25 cellular contexts compared by ENCODE assay signal in genomic region chr2:38281095-38281742, GRCh38.
DNase-seq lines count a peak whose midpoint lies in the region; ATAC-seq, FAIRE-seq and TF ChIP-seq lines count a peak whose summit lies in the region.
"Had no signal": no experiment of that assay in that cellular context is flagged by ENCODE, and none has a peak within 500 bp of the region (broad histone marks: within the 10 kb centered on the region; RNA-seq: fewer than 3 reads in every experiment).

No MANE protein-coding gene starts in this region.

- H2AK5ac ChIP-seq in mesenchymal stem cell (ENCODE audit: low read length, severe bottlenecking), result peak overlapping the region; percentile 31

- BruUV-seq in HepG2 (replicated peaks; lab: Mats Ljungman, UMichigan), result no TSS peak

- H3K4ac ChIP-seq in mesenchymal stem cell (ENCODE audit: low read depth in 1 of 2, low read length in 2 of 2), result no peak overlapping the region

- H3K4me2 ChIP-seq in HepG2 (ENCODE audit: low read depth, low read length), result no peak overlapping the region
- H3K4me2 ChIP-seq in mesenchymal stem cell (ENCODE audit: low read length, poor library complexity, severe bottlenecking), result no peak overlapping the region
- H3K4me2 ChIP-seq: A549; BLaER1 treated with 17β-estradiol and CSF1 and Interleukin-3, amounts not matched to agents 10 nM and 100 nM had no signal

- no peak overlapping the region for H3K18ac ChIP-seq in mesenchymal stem cell (ENCODE audit: low read depth in 1 of 2, low read length in 2 of 2)

- no peak for TF ChIP-seq POLR2A in HepG2 (IDR thresholded peaks at IDR 0.05; ENCODE audit: insufficient read depth in 1 of 2, low read depth in 2 of 2, low read length in 2 of 2)

- POLR2A ChIA-PET in HepG2 (lab: Yijun Ruan, JAX), result no interaction called here

- H3K9ac ChIP-seq in liver (ENCODE audit: low read depth in 1 of 2, low read length in 2 of 2), result no peak overlapping the region
- H3K9ac ChIP-seq in HepG2 (ENCODE audit: insufficient read depth, low read depth, low read length), result no peak overlapping the region
- no peak overlapping the region for H3K9ac ChIP-seq in mesenchymal stem cell (ENCODE audit: low read length)
- H3K9ac ChIP-seq: BLaER1 treated with 17β-estradiol and CSF1 and Interleukin-3, amounts not matched to agents 10 nM and 100 nM had no signal

- no peak overlapping the region for H3K23ac ChIP-seq in mesenchymal stem cell (ENCODE audit: low read length in 2 of 2)

- TF ChIP-seq RAD21 in liver (IDR thresholded peaks at IDR 0.05) (peak; percentile 30 to 37), HepG2 (CRISPR knock-in tag; IDR thresholded peaks at IDR 0.05) (no peak)

- FAIRE-seq in HepG2 (lab: Jason Lieb, UNC), result no peak
- FAIRE-seq: A549, GM12878, GM12892, GM18507 had no signal

- H2BK15ac ChIP-seq in mesenchymal stem cell (ENCODE audit: low read depth, poor library complexity, severe bottlenecking), result no peak overlapping the region

- H3K36me3 ChIP-seq in liver (ENCODE audit: control insufficient read depth in 4 of 4, insufficient read depth in 3 of 4, low read depth in 1 of 4, low read length in 3 of 4), result no peaks in the 10 kb centered on the region
- no peaks in the 10 kb centered on the region for H3K36me3 ChIP-seq in HepG2 (replicated peaks in 1 of 2; ENCODE audit: control insufficient read depth in 1 of 2, insufficient read depth in 2 of 2, low read length in 2 of 2)
- H3K36me3 ChIP-seq in mesenchymal stem cell (ENCODE audit: control insufficient read depth in 1 of 2, insufficient read depth in 2 of 2, low read depth in 1 of 2, low read length in 2 of 2), result no peaks in the 10 kb centered on the region
- H3K36me3 ChIP-seq: BLaER1 treated with 17β-estradiol and CSF1 and Interleukin-3, amounts not matched to agents 10 nM and 100 nM had no signal

- no peaks in the 10 kb centered on the region for H3K79me2 ChIP-seq in HepG2 (ENCODE audit: insufficient read depth, low read length)

- no peaks in the 10 kb centered on the region for H3K27me3 ChIP-seq in liver (ENCODE audit: control insufficient read depth in 4 of 4, insufficient read depth in 4 of 4, low read length in 3 of 4)
- H3K27me3 ChIP-seq in HepG2 (ENCODE audit: control insufficient read depth in 1 of 2, insufficient read depth in 2 of 2, low read length in 2 of 2), result no peaks in the 10 kb centered on the region
- peaks cover 0 to 2% of the 10 kb centered on the region in 2 experiments for H3K27me3 ChIP-seq in mesenchymal stem cell (ENCODE audit: control insufficient read depth in 1 of 2, insufficient read depth in 1 of 2, low read length in 2 of 2)
- H3K27me3 ChIP-seq: BLaER1 treated with 17β-estradiol and CSF1 and Interleukin-3, amounts not matched to agents 10 nM and 100 nM had no signal

- no peaks in the 10 kb centered on the region for H3K9me3 ChIP-seq in liver (ENCODE audit: control insufficient read depth in 4 of 4, low read length in 3 of 4)
- H3K9me3 ChIP-seq in HepG2 (ENCODE audit: low read length), result no peaks in the 10 kb centered on the region
- H3K9me3 ChIP-seq in mesenchymal stem cell (ENCODE audit: control insufficient read depth, low read length), result peaks cover 5% of the 10 kb centered on the region
- H3K9me3 ChIP-seq: A549; BLaER1 treated with 17β-estradiol and CSF1 and Interleukin-3, amounts not matched to agents 10 nM and 100 nM had no signal

- H4K91ac ChIP-seq in mesenchymal stem cell (ENCODE audit: low read length), result no peak overlapping the region

- H2BK5ac ChIP-seq in mesenchymal stem cell (ENCODE audit: low read depth, low read length, poor library complexity, severe bottlenecking), result no peak overlapping the region

- H2AFZ ChIP-seq in HepG2 (ENCODE audit: low read length) (no peak overlapping the region), mesenchymal stem cell (ENCODE audit: low read depth, low read length) (no peak overlapping the region)

- TF ChIP-seq CTCF in liver (IDR thresholded peaks at IDR 0.05; ENCODE audit: low read depth, low read length, missing input control) (no peak), HepG2 (CRISPR knock-in tag; IDR thresholded peaks at IDR 0.05) (no peak)

- no peaks in the 10 kb centered on the region for H3K79me1 ChIP-seq in mesenchymal stem cell (replicated peaks; ENCODE audit: low read length, poor library complexity, severe bottlenecking)

- H3K4me1 ChIP-seq in liver (ENCODE audit: control insufficient read depth in 4 of 4, insufficient read depth in 4 of 4, low read length in 3 of 4) (peaks cover 0 to 9% (median 4%) of the 10 kb centered on the region in 4 donors), HepG2 (ENCODE audit: insufficient read depth, low read length) (peaks cover 21% of the 10 kb centered on the region), mesenchymal stem cell (ENCODE audit: control insufficient read depth, insufficient read depth, low read depth, low read length) (peaks cover 8% of the 10 kb centered on the region)
- H3K4me1 ChIP-seq: BLaER1 treated with 17β-estradiol and CSF1 and Interleukin-3, amounts not matched to agents 10 nM and 100 nM had no signal

- no peak overlapping the region for H3K4me3 ChIP-seq in liver (ENCODE audit: low read depth in 1 of 3, low read length in 3 of 3)
- H3K4me3 ChIP-seq in HepG2 (replicated peaks in 1 of 3; ENCODE audit: insufficient read depth in 1 of 3, low read depth in 2 of 3, low read length in 3 of 3), result no peak overlapping the region
- H3K4me3 ChIP-seq in mesenchymal stem cell (ENCODE audit: insufficient read depth in 1 of 2, low read depth in 1 of 2, low read length in 2 of 2), result no peak overlapping the region
- H3K4me3 ChIP-seq: A549; BLaER1 treated with 17β-estradiol and CSF1 and Interleukin-3, amounts not matched to agents 10 nM and 100 nM; GM12878 had no signal

- WGBS in liver, result 57% methylated on average over 6 of the region's 6 CpGs
- 69% methylated on average over 6 of the region's 6 CpGs for WGBS in HepG2 (ENCODE audit: low lambda C conversion rate)
- WGBS in mesenchymal stem cell, result 99% methylated on average over 5 of the region's 6 CpGs

- no peaks in the 10 kb centered on the region for H4K20me1 ChIP-seq in HepG2 (ENCODE audit: insufficient read depth, low read length)
- H4K20me1 ChIP-seq: BLaER1 treated with 17β-estradiol and CSF1 and Interleukin-3, amounts not matched to agents 10 nM and 100 nM had no signal

- ATAC-seq in HepG2 (no peak), left lobe of liver (peak; percentile 81)
- ATAC-seq: A549, GM12878 had no signal

- TF ChIP-seq EP300 in HepG2 (IDR thresholded peaks at IDR 0.05; ENCODE audit: low read depth in 2 of 2, low read length in 2 of 2) (no peak), HepG2 (CRISPR knock-in tag; IDR thresholded peaks at IDR 0.05; ENCODE audit: borderline replicate concordance) (no peak)

- no peak for DNase-seq in HepG2 (ENCODE audit: low spot score)
- DNase-seq in left lobe of liver (ENCODE audit: low spot score), result no peak
- no peak for DNase-seq in mesenchymal stem cell
- DNase-seq in NAMALWA (ENCODE audit: low spot score), result no peak
- DNase-seq in CD1c-positive myeloid dendritic cell (ENCODE audit: extremely low spot score), result no peak
- DNase-seq: AML-193; CD4-positive, alpha-beta memory T cell; CD4-positive, CD25-positive, alpha-beta regulatory T cell; CD8-positive, alpha-beta memory T cell; COR-L47; DMS 273 treated with DMSO at 0.1 percent for 48 hours; DMS153; DMS53; DMS79; DND-41; EL; GDM1 had no signal

- intact Hi-C loops in HepG2 (cut with micrococcal nuclease; ENCODE audit: unreplicated experiment), result no loop called here

- in situ Hi-C loops in HepG2 (cut with HindIII; ENCODE audit: extremely low pct_ligation_motif_present, low pct_unique_long_range_greater_than_20kb), result no loop called here

- no peak overlapping the region for H3K14ac ChIP-seq in mesenchymal stem cell (ENCODE audit: low read length in 2 of 2)

- no peak overlapping the region for H2BK120ac ChIP-seq in mesenchymal stem cell (ENCODE audit: low read depth, low read length)

- no peak overlapping the region for H2BK12ac ChIP-seq in mesenchymal stem cell (ENCODE audit: low read length in 2 of 2)

- no peak overlapping the region for H3K27ac ChIP-seq in liver (ENCODE audit: low read depth in 1 of 2, low read length in 2 of 2)
- H3K27ac ChIP-seq in HepG2 (ENCODE audit: extremely low read length, insufficient read depth, low read length), result no peak overlapping the region
- no peak overlapping the region for H3K27ac ChIP-seq in mesenchymal stem cell (ENCODE audit: low read length, poor library complexity, severe bottlenecking)
- H3K27ac ChIP-seq: 22Rv1; A549; BLaER1 treated with 17β-estradiol and CSF1 and Interleukin-3, amounts not matched to agents 10 nM and 100 nM; C4-2B had no signal

- no peak overlapping the region for H4K8ac ChIP-seq in mesenchymal stem cell (ENCODE audit: low read length)

- CTCF ChIA-PET in HepG2 (lab: Yijun Ruan, JAX; ENCODE audit: low intra/inter-chr PET ratio, low total read pairs), result no interaction called here

TF ChIP-seq in HepG2, 621 proteins besides CTCF, POLR2A, EP300 and RAD21 (continues in another document):
- TF ChIP-seq, protein P1, sequence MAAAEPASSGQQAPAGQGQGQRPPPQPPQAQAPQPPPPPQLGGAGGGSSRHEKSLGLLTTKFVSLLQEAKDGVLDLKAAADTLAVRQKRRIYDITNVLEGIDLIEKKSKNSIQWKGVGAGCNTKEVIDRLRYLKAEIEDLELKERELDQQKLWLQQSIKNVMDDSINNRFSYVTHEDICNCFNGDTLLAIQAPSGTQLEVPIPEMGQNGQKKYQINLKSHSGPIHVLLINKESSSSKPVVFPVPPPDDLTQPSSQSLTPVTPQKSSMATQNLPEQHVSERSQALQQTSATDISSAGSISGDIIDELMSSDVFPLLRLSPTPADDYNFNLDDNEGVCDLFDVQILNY (CRISPR knock-in tag; conservative IDR thresholded peaks at IDR 0.05), result no peak
- TF ChIP-seq RXRB (CRISPR knock-in tag; IDR thresholded peaks at IDR 0.05; ENCODE audit: borderline replicate concordance) (no peak), POLR2AphosphoS2 (IDR thresholded peaks at IDR 0.05; ENCODE audit: low read depth, low read length) (no peak), ZNF543 (CRISPR knock-in tag; IDR thresholded peaks at IDR 0.05) (no peak), MBD4 (IDR thresholded peaks at IDR 0.05; ENCODE audit: borderline replicate concordance, low read length) (no peak)
- TF ChIP-seq, protein P2, sequence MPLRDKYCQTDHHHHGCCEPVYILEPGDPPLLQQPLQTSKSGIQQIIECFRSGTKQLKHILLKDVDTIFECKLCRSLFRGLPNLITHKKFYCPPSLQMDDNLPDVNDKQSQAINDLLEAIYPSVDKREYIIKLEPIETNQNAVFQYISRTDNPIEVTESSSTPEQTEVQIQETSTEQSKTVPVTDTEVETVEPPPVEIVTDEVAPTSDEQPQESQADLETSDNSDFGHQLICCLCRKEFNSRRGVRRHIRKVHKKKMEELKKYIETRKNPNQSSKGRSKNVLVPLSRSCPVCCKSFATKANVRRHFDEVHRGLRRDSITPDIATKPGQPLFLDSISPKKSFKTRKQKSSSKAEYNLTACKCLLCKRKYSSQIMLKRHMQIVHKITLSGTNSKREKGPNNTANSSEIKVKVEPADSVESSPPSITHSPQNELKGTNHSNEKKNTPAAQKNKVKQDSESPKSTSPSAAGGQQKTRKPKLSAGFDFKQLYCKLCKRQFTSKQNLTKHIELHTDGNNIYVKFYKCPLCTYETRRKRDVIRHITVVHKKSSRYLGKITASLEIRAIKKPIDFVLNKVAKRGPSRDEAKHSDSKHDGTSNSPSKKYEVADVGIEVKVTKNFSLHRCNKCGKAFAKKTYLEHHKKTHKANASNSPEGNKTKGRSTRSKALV (CRISPR knock-in tag; IDR thresholded peaks at IDR 0.05), result no peak
